In genomic region chr1:168987923-168988322, GRCh38 we compare ENCODE assay signal across 22 cellular contexts.
"Had no signal": no experiment of that assay in that cellular context is flagged by ENCODE, and none has a peak within 500 bp of the region (broad histone marks: within the 10 kb centered on the region; RNA-seq: fewer than 3 reads in every experiment).

No MANE protein-coding gene starts in this region.

- H3K27ac ChIP-seq: SJSA1, SK-N-MC had no signal

- H3K27me3 ChIP-seq: SJSA1 had no signal

- H3K4me1 ChIP-seq: SJSA1 had no signal

- DNase-seq: KBM-7, MV-4-11, NCI-H1048, NCI-H1105, NCI-H1436 treated with DMSO at 0.1 percent for 48 hours, NCI-H1694, NCI-H1930, NCI-H2081, NCI-H2107, NCI-H2171 treated with DMSO at 0.1 percent for 48 hours, NCI-H345, NCI-H446 treated with DMSO at 0.1 percent for 48 hours, NCI-H524 treated with DMSO at 0.1 percent for 48 hours, NCI-H69, NCI-H774, Right ventricle myocardium superior, RPMI8226, SIG-M5, SW 1271 had no signal

- H3K4me3 ChIP-seq: SJSA1, SK-N-MC had no signal

- H3K9me3 ChIP-seq: SJSA1 had no signal

- FAIRE-seq: RCC 7860 had no signal

- H3K36me3 ChIP-seq: SJSA1 had no signal
